Comparison of ENCODE assay signal across 17 cellular contexts in genomic region chr11:74532496-74533246, GRCh38. TPM values are rescaled to one million over a fixed set of nuclear protein-coding genes. Genes with fewer than 3 reads are reported as not detected.
DNase-seq lines count a peak whose midpoint lies in the region; ATAC-seq and TF ChIP-seq lines count a peak whose summit lies in the region.
"Had no signal": no experiment of that assay in that cellular context is flagged by ENCODE, and none has a peak within 500 bp of the region (broad histone marks: within the 10 kb centered on the region; RNA-seq: fewer than 3 reads in every experiment).

No MANE protein-coding gene starts in this region.

- no peaks in the 10 kb centered on the region for H3K9me3 ChIP-seq in PC-3 (ENCODE audit: low read length)
- H3K9me3 ChIP-seq in stomach: peaks cover 0 to 6% (median 3%) of the 10 kb centered on the region in 4 donors
- H3K9me3 ChIP-seq: SJCRH30, testis had no signal

- ATAC-seq in PC-3 (peak; percentile 79), HG02852 (IDR thresholded peaks at IDR 0.05; ENCODE audit: unreplicated experiment) (no peak)
- ATAC-seq: left lung had no signal

- 29 to 56% (median 41%) methylated on average over 5 of the region's 5 CpGs for WGBS in stomach, 5 donors

- H4K20me1 ChIP-seq in PC-3 (ENCODE audit: low read length): no peaks in the 10 kb centered on the region

- H3K4me3 ChIP-seq in PC-3 (ENCODE audit: low read length): no peak overlapping the region
- H3K4me3 ChIP-seq in stomach: no peak overlapping the region
- H3K4me3 ChIP-seq: esophagus muscularis mucosa, left lung, SJCRH30, testis had no signal

- H3F3A ChIP-seq in PC-3 (ENCODE audit: low read length, unreplicated experiment): peaks cover 5% of the 10 kb centered on the region

- no peak overlapping the region for H3K9ac ChIP-seq in PC-3 (ENCODE audit: low read length)

- H3K27ac ChIP-seq in PC-3 (ENCODE audit: low read length) (0 out of 2 replicates have a peak overlapping the region, but pooled peaks have one; percentile 14), stomach (peak overlapping the region in 4 of 5 donors; percentile 7 to 74 (median 51))
- H3K27ac ChIP-seq: esophagus muscularis mucosa, left lung, SJCRH30, testis, WERI-Rb-1 had no signal

- peak overlapping the region; percentile 49 for H3K4me2 ChIP-seq in PC-3 (ENCODE audit: low read length)

- TF ChIP-seq POLR2A in stomach (IDR thresholded peaks at IDR 0.05): no peak

- TF ChIP-seq CTCF in PC-3 (conservative IDR thresholded peaks at IDR 0.05; ENCODE audit: low read depth, low read length) (no peak), stomach (IDR thresholded peaks at IDR 0.05) (no peak)

- no peaks in the 10 kb centered on the region for H3K9me2 ChIP-seq in PC-3 (replicated peaks; ENCODE audit: low read length)

- H3K27me3 ChIP-seq in PC-3 (ENCODE audit: low read length) (no peaks in the 10 kb centered on the region), stomach (no peaks in the 10 kb centered on the region)
- H3K27me3 ChIP-seq: esophagus muscularis mucosa, left lung, SJCRH30, testis had no signal

- CTCF ChIA-PET in PC-3 (lab: Charles Lee) (no interaction called here), HEK293T (lab: Yijun Ruan, JAX) (no interaction called here)

- no peak for TF ChIP-seq EP300 in stomach (IDR thresholded peaks at IDR 0.05)

- H3K4me1 ChIP-seq in PC-3 (ENCODE audit: insufficient read depth, low read length) (peaks cover 17% of the 10 kb centered on the region), stomach (peaks cover 16 to 39% (median 23%) of the 10 kb centered on the region in 4 donors)
- H3K4me1 ChIP-seq: esophagus muscularis mucosa, SJCRH30, testis had no signal

- intact Hi-C loops in PC-3 (cut with micrococcal nuclease): no loop called here
- intact Hi-C loops in stomach (cut with DNase I; ENCODE audit: low total_unique reads): no loop called here

- DNase-seq in HT-29 (ENCODE audit: low spot score) (peak; percentile 99), PC-3 (peak; percentile 98), islet precursor cell (peak; percentile 83), stomach (no peak), HEK293T (ENCODE audit: extremely low spot score) (no peak), COLO668 (lab: John Stamatoyannopoulos, UW; ENCODE audit: unreplicated experiment) (no peak)
- DNase-seq: activated CD4-positive, alpha-beta T cell treated with anti-CD3 and anti-CD28 coated beads, Interleukin-2, amount 50 U/mL, for 4 hours; activated gamma-delta T cell; AML-193; H7; left lung; NCI-H2081 treated with DMSO at 0.1 percent for 48 hours; SJCRH30; testis; WERI-Rb-1 had no signal

- H3K79me2 ChIP-seq in PC-3 (ENCODE audit: low read length): no peaks in the 10 kb centered on the region

- H2AFZ ChIP-seq in PC-3 (ENCODE audit: low read length): no peak overlapping the region

- 0 out of 2 replicates have a peak, but pooled peaks cover 1% of the 10 kb centered on the region for H3K36me3 ChIP-seq in PC-3 (ENCODE audit: low read depth, low read length)
- H3K36me3 ChIP-seq in stomach: no peaks in the 10 kb centered on the region
- H3K36me3 ChIP-seq: esophagus muscularis mucosa, left lung, SJCRH30, WERI-Rb-1 had no signal

- POLR2A ChIA-PET in PC-3 (lab: Charles Lee; ENCODE audit: unreplicated experiment): no interaction called here
- POLR2A ChIA-PET in HEK293T (lab: Yijun Ruan, JAX): no interaction called here

- BruUV-seq in PC-3 (replicated peaks; lab: Mats Ljungman, UMichigan): no TSS peak

TF ChIP-seq in HEK293T, 16 proteins besides CTCF, POLR2A, EP300 and RAD21:
- no peak for TF ChIP-seq PKNOX1 (IDR thresholded peaks at IDR 0.05)
- no peak for TF ChIP-seq NFRKB (IDR thresholded peaks at IDR 0.05)
- no peak for TF ChIP-seq FOXA1 (IDR thresholded peaks at IDR 0.05)
- no peak for TF ChIP-seq SUZ12 (IDR thresholded peaks at IDR 0.05)
- TF ChIP-seq SP1 (IDR thresholded peaks at IDR 0.05): no peak
- TF ChIP-seq FOXM1 (IDR thresholded peaks at IDR 0.05; ENCODE audit: borderline replicate concordance): no peak
- TF ChIP-seq L3MBTL2 (conservative IDR thresholded peaks at IDR 0.05): no peak
- TF ChIP-seq CTBP1 (IDR thresholded peaks at IDR 0.05; ENCODE audit: borderline replicate concordance): no peak
- no peak for TF ChIP-seq BHLHE40 (IDR thresholded peaks at IDR 0.05; ENCODE audit: borderline replicate concordance)
- no peak for TF ChIP-seq LEF1 (IDR thresholded peaks at IDR 0.05; ENCODE audit: borderline replicate concordance)

RNA-seq across cellular contexts. Expression of gene LIPT2, which starts 39.1 kb away (rescaled TPM):
- 27.2 and 29.1 TPM in 2 replicates for total RNA-seq in HT-29 (2014; rRNA removed; shearing (Covaris generic))
- 9.4 and 11.3 TPM in 2 replicates for total RNA-seq in PC-3 (2014; rRNA removed)
- 10 to 100 TPM in 2 of 5 donors, 1 to 10 TPM in 1, under 1 TPM in 1, not detected in 1; 0.45 to 32.0 (median 10.9) TPM for total RNA-seq in stomach
- polyA plus RNA-seq in stomach: 1 to 10 TPM; 1.6 to 3.1 (median 1.8) TPM

RNA-seq across cellular contexts. Expression of gene POLD3, which starts 59.7 kb away (rescaled TPM):
- 17.8 and 18.4 TPM in 2 replicates for total RNA-seq in HT-29 (2014; rRNA removed; shearing (Covaris generic))
- total RNA-seq in PC-3 (2014; rRNA removed): 25.5 and 28.4 TPM in 2 replicates
- total RNA-seq in stomach: 10 to 100 TPM in 4 of 5 donors, 1 to 10 TPM in 1; 4.7 to 85.7 (median 22.9) TPM
- 10 to 100 TPM in 1 of 3 donors, 1 to 10 TPM in 2; 7.0 to 10.8 (median 7.5) TPM for polyA plus RNA-seq in stomach

Comparison
In these comparisons a context has a peak if more than half of its experiments do, and no peak if none do; other contexts are left out.
1. DNase-seq: peak in HT-29 (single experiment), PC-3 (single experiment) and islet precursor cell (single experiment); none in stomach (single experiment), HEK293T (single experiment) and COLO668 (single experiment).